In the genomic region with DNA sequence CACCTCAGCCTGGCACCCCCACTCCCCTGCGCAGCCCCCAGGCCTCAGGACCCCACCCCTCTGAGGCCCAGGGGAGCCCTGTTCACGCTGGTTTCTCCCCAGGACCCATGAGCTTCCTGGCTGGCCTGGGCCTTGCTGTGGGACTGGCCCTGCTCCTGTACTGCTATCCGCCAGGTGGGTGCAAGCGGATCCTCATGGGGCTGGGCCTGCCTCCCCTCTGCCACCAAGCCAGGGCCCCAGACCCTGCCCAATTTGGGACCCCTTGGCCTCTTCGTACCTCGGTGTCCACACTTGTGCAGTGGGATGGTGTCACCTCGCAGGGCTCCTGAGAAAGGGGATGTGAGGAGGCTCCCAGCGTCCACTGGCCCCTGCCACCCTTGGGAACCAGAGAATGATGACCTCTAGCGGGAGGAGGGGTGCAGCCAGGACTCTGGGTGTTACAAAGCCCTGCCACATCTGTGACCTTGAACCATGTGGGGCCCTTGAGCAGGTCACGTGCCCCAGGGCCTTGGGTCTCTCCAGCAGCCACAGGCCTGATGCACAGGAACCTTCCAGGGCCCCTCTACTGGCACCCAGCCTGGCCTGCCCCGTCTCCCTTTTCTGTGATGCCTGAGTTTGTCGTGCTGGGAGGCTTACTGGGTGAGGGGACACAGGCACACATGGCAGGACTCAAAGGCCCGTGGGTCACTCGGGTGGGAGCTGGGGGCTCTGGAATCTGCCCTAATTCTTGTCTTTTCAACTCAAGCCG, we compare ENCODE assay signal across 1 cellular context.
TF ChIP-seq lines count a peak whose summit lies in the region.

No MANE protein-coding gene starts in this region.

TF ChIP-seq in HepG2, 621 proteins besides CTCF, POLR2A, EP300 and RAD21 (continued from another document and continues in another):
- peak; percentile 41; the same call in 1 of the 2 replicates for TF ChIP-seq ARNT2 (CRISPR knock-in tag; IDR thresholded peaks at IDR 0.05; ENCODE audit: low read depth)
- TF ChIP-seq, protein P1, sequence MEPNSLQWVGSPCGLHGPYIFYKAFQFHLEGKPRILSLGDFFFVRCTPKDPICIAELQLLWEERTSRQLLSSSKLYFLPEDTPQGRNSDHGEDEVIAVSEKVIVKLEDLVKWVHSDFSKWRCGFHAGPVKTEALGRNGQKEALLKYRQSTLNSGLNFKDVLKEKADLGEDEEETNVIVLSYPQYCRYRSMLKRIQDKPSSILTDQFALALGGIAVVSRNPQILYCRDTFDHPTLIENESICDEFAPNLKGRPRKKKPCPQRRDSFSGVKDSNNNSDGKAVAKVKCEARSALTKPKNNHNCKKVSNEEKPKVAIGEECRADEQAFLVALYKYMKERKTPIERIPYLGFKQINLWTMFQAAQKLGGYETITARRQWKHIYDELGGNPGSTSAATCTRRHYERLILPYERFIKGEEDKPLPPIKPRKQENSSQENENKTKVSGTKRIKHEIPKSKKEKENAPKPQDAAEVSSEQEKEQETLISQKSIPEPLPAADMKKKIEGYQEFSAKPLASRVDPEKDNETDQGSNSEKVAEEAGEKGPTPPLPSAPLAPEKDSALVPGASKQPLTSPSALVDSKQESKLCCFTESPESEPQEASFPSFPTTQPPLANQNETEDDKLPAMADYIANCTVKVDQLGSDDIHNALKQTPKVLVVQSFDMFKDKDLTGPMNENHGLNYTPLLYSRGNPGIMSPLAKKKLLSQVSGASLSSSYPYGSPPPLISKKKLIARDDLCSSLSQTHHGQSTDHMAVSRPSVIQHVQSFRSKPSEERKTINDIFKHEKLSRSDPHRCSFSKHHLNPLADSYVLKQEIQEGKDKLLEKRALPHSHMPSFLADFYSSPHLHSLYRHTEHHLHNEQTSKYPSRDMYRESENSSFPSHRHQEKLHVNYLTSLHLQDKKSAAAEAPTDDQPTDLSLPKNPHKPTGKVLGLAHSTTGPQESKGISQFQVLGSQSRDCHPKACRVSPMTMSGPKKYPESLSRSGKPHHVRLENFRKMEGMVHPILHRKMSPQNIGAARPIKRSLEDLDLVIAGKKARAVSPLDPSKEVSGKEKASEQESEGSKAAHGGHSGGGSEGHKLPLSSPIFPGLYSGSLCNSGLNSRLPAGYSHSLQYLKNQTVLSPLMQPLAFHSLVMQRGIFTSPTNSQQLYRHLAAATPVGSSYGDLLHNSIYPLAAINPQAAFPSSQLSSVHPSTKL (CRISPR knock-in tag; IDR thresholded peaks at IDR 0.05) = peak; percentile 88
- no peak for TF ChIP-seq PHF20 (CRISPR knock-in tag; IDR thresholded peaks at IDR 0.05)
- TF ChIP-seq MEIS2 (CRISPR knock-in tag; IDR thresholded peaks at IDR 0.05) = peak; percentile 79; the same call in 1 of the 2 replicates
- no peak for TF ChIP-seq ZNF841 (CRISPR knock-in tag; IDR thresholded peaks at IDR 0.05; ENCODE audit: borderline replicate concordance)
- TF ChIP-seq MBNL3 (CRISPR knock-in tag; conservative IDR thresholded peaks at IDR 0.05) = no peak
- no peak for TF ChIP-seq ZNF3 (CRISPR knock-in tag; IDR thresholded peaks at IDR 0.05)
- TF ChIP-seq ESRRA (CRISPR knock-in tag; IDR thresholded peaks at IDR 0.05; ENCODE audit: low read depth) = peak; percentile 99
- TF ChIP-seq, protein P2, sequence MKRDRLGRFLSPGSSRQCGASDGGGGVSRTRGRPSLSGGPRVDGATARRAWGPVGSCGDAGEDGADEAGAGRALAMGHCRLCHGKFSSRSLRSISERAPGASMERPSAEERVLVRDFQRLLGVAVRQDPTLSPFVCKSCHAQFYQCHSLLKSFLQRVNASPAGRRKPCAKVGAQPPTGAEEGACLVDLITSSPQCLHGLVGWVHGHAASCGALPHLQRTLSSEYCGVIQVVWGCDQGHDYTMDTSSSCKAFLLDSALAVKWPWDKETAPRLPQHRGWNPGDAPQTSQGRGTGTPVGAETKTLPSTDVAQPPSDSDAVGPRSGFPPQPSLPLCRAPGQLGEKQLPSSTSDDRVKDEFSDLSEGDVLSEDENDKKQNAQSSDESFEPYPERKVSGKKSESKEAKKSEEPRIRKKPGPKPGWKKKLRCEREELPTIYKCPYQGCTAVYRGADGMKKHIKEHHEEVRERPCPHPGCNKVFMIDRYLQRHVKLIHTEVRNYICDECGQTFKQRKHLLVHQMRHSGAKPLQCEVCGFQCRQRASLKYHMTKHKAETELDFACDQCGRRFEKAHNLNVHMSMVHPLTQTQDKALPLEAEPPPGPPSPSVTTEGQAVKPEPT (CRISPR knock-in tag; IDR thresholded peaks at IDR 0.05; ENCODE audit: low read depth) = no peak
- TF ChIP-seq ARNTL (CRISPR knock-in tag; IDR thresholded peaks at IDR 0.05) = peak; percentile 96
- TF ChIP-seq HOXD1 (CRISPR knock-in tag; IDR thresholded peaks at IDR 0.05) = no peak
- TF ChIP-seq ZNF775 (CRISPR knock-in tag; IDR thresholded peaks at IDR 0.05; ENCODE audit: borderline replicate concordance) = no peak
- peak; percentile 31; the same call in 1 of the 2 replicates for TF ChIP-seq ZNF44 (CRISPR knock-in tag; IDR thresholded peaks at IDR 0.05)
- no peak for TF ChIP-seq PLRG1 (conservative IDR thresholded peaks at IDR 0.05)
- peak; percentile 92 for TF ChIP-seq ZNF607 (CRISPR knock-in tag; IDR thresholded peaks at IDR 0.05; ENCODE audit: borderline replicate concordance)
- TF ChIP-seq TGIF2 (CRISPR knock-in tag; IDR thresholded peaks at IDR 0.05) = peak; percentile 61; the same call in 1 of the 2 replicates
- TF ChIP-seq ZNF772 (CRISPR knock-in tag; IDR thresholded peaks at IDR 0.05) = peak; percentile 74; the same call in 1 of the 2 replicates
- peak; percentile 22; the same call in 1 of the 2 replicates for TF ChIP-seq MXD4 (CRISPR knock-in tag; IDR thresholded peaks at IDR 0.05)
- TF ChIP-seq SMAD1 (CRISPR knock-in tag; IDR thresholded peaks at IDR 0.05; ENCODE audit: borderline replicate concordance, low read depth) = 0 out of 2 replicates have a peak, but pooled peaks have one; percentile 22
- TF ChIP-seq, protein P3, sequence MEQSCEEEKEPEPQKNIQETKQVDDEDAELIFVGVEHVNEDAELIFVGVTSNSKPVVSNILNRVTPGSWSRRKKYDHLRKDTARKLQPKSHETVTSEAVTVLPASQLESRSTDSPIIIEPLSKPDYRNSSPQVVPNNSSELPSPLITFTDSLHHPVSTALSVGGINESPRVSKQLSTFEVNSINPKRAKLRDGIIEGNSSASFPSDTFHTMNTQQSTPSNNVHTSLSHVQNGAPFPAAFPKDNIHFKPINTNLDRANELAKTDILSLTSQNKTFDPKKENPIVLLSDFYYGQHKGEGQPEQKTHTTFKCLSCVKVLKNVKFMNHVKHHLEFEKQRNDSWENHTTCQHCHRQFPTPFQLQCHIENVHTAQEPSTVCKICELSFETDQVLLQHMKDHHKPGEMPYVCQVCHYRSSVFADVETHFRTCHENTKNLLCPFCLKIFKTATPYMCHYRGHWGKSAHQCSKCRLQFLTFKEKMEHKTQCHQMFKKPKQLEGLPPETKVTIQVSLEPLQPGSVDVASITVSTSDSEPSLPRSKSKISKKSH (CRISPR knock-in tag; IDR thresholded peaks at IDR 0.05; ENCODE audit: borderline replicate concordance) = no peak; the same call in 1 of the 2 replicates
- TF ChIP-seq ZSCAN29 (CRISPR knock-in tag; conservative IDR thresholded peaks at IDR 0.05) = peak; percentile 58; the same call in 1 of the 2 replicates
- TF ChIP-seq, protein P4, sequence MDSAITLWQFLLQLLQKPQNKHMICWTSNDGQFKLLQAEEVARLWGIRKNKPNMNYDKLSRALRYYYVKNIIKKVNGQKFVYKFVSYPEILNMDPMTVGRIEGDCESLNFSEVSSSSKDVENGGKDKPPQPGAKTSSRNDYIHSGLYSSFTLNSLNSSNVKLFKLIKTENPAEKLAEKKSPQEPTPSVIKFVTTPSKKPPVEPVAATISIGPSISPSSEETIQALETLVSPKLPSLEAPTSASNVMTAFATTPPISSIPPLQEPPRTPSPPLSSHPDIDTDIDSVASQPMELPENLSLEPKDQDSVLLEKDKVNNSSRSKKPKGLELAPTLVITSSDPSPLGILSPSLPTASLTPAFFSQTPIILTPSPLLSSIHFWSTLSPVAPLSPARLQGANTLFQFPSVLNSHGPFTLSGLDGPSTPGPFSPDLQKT (CRISPR knock-in tag; IDR thresholded peaks at IDR 0.05; ENCODE audit: borderline replicate concordance) = no peak
- TF ChIP-seq, protein P5, sequence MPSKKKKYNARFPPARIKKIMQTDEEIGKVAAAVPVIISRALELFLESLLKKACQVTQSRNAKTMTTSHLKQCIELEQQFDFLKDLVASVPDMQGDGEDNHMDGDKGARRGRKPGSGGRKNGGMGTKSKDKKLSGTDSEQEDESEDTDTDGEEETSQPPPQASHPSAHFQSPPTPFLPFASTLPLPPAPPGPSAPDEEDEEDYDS (CRISPR knock-in tag; IDR thresholded peaks at IDR 0.05) = peak; percentile 63
- peak; percentile 83 for TF ChIP-seq SAP130 (CRISPR knock-in tag; IDR thresholded peaks at IDR 0.05; ENCODE audit: low read depth)
- no peak for TF ChIP-seq SETDB1 (CRISPR knock-in tag; IDR thresholded peaks at IDR 0.05; ENCODE audit: borderline replicate concordance)
- no peak for TF ChIP-seq EHMT2 (IDR thresholded peaks at IDR 0.05; ENCODE audit: borderline replicate concordance, low read depth, low read length)
- no peak for TF ChIP-seq ONECUT2 (CRISPR knock-in tag; IDR thresholded peaks at IDR 0.05)
- TF ChIP-seq, protein P6, sequence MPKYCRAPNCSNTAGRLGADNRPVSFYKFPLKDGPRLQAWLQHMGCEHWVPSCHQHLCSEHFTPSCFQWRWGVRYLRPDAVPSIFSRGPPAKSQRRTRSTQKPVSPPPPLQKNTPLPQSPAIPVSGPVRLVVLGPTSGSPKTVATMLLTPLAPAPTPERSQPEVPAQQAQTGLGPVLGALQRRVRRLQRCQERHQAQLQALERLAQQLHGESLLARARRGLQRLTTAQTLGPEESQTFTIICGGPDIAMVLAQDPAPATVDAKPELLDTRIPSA (CRISPR knock-in tag; IDR thresholded peaks at IDR 0.05; ENCODE audit: borderline replicate concordance) = no peak
- no peak for TF ChIP-seq SIX1 (CRISPR knock-in tag; IDR thresholded peaks at IDR 0.05; ENCODE audit: borderline replicate concordance)
- TF ChIP-seq, protein P7, sequence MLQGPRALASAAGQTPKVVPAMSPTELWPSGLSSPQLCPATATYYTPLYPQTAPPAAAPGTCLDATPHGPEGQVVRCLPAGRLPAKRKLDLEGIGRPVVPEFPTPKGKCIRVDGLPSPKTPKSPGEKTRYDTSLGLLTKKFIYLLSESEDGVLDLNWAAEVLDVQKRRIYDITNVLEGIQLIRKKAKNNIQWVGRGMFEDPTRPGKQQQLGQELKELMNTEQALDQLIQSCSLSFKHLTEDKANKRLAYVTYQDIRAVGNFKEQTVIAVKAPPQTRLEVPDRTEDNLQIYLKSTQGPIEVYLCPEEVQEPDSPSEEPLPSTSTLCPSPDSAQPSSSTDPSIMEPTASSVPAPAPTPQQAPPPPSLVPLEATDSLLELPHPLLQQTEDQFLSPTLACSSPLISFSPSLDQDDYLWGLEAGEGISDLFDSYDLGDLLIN (CRISPR knock-in tag; IDR thresholded peaks at IDR 0.05; ENCODE audit: borderline replicate concordance) = no peak; the same call in 1 of the 2 replicates
- no peak for TF ChIP-seq ZNF260 (CRISPR knock-in tag; IDR thresholded peaks at IDR 0.05; ENCODE audit: borderline replicate concordance, low read depth)
- 0 out of 2 replicates have a peak, but pooled peaks have one; percentile 52 for TF ChIP-seq CHCHD3 (CRISPR knock-in tag; IDR thresholded peaks at IDR 0.05)
- TF ChIP-seq, protein P8, sequence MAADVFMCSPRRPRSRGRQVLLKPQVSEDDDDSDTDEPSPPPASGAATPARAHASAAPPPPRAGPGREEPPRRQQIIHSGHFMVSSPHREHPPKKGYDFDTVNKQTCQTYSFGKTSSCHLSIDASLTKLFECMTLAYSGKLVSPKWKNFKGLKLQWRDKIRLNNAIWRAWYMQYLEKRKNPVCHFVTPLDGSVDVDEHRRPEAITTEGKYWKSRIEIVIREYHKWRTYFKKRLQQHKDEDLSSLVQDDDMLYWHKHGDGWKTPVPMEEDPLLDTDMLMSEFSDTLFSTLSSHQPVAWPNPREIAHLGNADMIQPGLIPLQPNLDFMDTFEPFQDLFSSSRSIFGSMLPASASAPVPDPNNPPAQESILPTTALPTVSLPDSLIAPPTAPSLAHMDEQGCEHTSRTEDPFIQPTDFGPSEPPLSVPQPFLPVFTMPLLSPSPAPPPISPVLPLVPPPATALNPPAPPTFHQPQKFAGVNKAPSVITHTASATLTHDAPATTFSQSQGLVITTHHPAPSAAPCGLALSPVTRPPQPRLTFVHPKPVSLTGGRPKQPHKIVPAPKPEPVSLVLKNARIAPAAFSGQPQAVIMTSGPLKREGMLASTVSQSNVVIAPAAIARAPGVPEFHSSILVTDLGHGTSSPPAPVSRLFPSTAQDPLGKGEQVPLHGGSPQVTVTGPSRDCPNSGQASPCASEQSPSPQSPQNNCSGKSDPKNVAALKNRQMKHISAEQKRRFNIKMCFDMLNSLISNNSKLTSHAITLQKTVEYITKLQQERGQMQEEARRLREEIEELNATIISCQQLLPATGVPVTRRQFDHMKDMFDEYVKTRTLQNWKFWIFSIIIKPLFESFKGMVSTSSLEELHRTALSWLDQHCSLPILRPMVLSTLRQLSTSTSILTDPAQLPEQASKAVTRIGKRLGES (CRISPR knock-in tag; IDR thresholded peaks at IDR 0.05; ENCODE audit: borderline replicate concordance) = no peak
- no peak for TF ChIP-seq SP140L (CRISPR knock-in tag; IDR thresholded peaks at IDR 0.05; ENCODE audit: borderline replicate concordance)
- TF ChIP-seq RFX5 (IDR thresholded peaks at IDR 0.05; ENCODE audit: low read depth, low read length) = no peak
- TF ChIP-seq ZNF615 (CRISPR knock-in tag; IDR thresholded peaks at IDR 0.05; ENCODE audit: borderline replicate concordance) = no peak
- peak; percentile 85 for TF ChIP-seq RAD51 (IDR thresholded peaks at IDR 0.05; ENCODE audit: borderline replicate concordance)
- TF ChIP-seq, protein P9, sequence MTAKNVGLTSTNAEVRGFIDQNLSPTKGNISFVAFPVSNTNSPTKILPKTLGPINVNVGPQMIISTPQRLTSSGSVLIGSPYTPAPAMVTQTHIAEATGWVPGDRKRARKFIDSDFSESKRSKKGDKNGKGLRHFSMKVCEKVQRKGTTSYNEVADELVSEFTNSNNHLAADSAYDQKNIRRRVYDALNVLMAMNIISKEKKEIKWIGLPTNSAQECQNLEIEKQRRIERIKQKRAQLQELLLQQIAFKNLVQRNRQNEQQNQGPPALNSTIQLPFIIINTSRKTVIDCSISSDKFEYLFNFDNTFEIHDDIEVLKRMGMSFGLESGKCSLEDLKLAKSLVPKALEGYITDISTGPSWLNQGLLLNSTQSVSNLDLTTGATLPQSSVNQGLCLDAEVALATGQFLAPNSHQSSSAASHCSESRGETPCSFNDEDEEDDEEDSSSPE (CRISPR knock-in tag; IDR thresholded peaks at IDR 0.05) = peak; percentile 81
- TF ChIP-seq IKZF4 (CRISPR knock-in tag; IDR thresholded peaks at IDR 0.05; ENCODE audit: borderline replicate concordance, low read depth, not compliant biosample characterization) = peak; percentile 26
- peak; percentile 86 for TF ChIP-seq ZFY (CRISPR knock-in tag; IDR thresholded peaks at IDR 0.05)
- TF ChIP-seq SMAD9 (CRISPR knock-in tag; IDR thresholded peaks at IDR 0.05) = no peak
- TF ChIP-seq FOXA1 (IDR thresholded peaks at IDR 0.05) = no peak
- TF ChIP-seq FOXA1 (CRISPR knock-in tag; IDR thresholded peaks at IDR 0.05) = peak; percentile 79
- TF ChIP-seq, protein P10, sequence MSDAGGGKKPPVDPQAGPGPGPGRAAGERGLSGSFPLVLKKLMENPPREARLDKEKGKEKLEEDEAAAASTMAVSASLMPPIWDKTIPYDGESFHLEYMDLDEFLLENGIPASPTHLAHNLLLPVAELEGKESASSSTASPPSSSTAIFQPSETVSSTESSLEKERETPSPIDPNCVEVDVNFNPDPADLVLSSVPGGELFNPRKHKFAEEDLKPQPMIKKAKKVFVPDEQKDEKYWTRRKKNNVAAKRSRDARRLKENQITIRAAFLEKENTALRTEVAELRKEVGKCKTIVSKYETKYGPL (CRISPR knock-in tag; IDR thresholded peaks at IDR 0.05) = no peak
